In the genomic region with DNA sequence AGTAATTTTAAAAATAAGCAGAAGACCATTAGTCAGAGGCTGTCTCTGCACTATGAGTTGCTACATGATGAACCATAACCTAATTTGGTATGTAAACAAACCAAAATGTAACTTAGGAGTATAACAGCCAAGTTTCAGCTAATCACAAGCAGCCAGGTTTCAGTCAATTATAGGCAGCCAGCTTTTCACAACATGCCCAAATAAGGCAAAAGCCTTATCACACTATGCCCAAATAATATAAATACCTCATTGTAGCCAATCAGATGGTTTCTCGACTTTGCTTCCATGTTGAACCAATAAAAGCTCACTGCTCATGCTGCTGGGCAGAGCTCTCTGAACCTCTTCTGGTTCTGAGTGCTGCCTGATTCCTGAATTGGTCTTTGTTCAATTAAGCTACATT, we compare ENCODE assay signal across 35 cellular contexts. TPM values are rescaled to one million over a fixed set of nuclear protein-coding genes. Genes with fewer than 3 reads are reported as not detected.
"Had no signal": no experiment of that assay in that cellular context is flagged by ENCODE, and none has a peak within 500 bp of the region (broad histone marks: within the 10 kb centered on the region; RNA-seq: fewer than 3 reads in every experiment).

No MANE protein-coding gene starts in this region.

- H3K4me3 ChIP-seq: esophagus muscularis mucosa, gastroesophageal sphincter, heart left ventricle, hepatocyte, left lung, prostate gland, right atrium auricular region, sigmoid colon, stomach, thyroid gland, vagina had no signal

- H3K27ac ChIP-seq: esophagus muscularis mucosa, foreskin keratinocyte, gastroesophageal sphincter, heart left ventricle, hepatocyte, left lung, prostate gland, right atrium auricular region, sigmoid colon, stomach, thyroid gland, vagina had no signal

- DNase-seq: dermis blood vessel endothelial cell; effector memory CD4-positive, alpha-beta T cell; foreskin keratinocyte; heart left ventricle; left cardiac atrium; left lung; mesendoderm; naive thymus-derived CD8-positive, alpha-beta T cell; nephron progenitor cell; nucleus accumbens; sigmoid colon; stimulated activated CD4-positive, alpha-beta T cell treated with anti-CD3 and anti-CD28 coated beads, Interleukin-2, amount 100 ng/mL, for 24 hours; stimulated activated CD4-positive, alpha-beta T cell treated with anti-CD3 and anti-CD28 coated beads, Interleukin-4, amount 100 ng/mL, for 24 hours; stimulated activated naive CD4-positive, alpha-beta T cell treated with Interleukin-2 at 50 U/mL for 16 hours; stomach; thyroid gland; trophoblast cell had no signal

RNA-seq across cellular contexts. Expression of a gene that starts 38.6 kb away (rescaled TPM):
- total RNA-seq: dermis blood vessel endothelial cell; endothelial cell of umbilical vein; epithelial cell of proximal tubule; esophagus muscularis mucosa; fibroblast of lung; foreskin keratinocyte; gastroesophageal sphincter; heart left ventricle; hepatocyte; kidney epithelial cell; left cardiac atrium; left lung; lower leg skin; lung microvascular endothelial cell; myocyte; naive thymus-derived CD8-positive, alpha-beta T cell; osteocyte; right atrium auricular region; sigmoid colon; skeletal muscle tissue; stomach; subcutaneous adipose tissue; temporal lobe; ureter; vagina had no signal
